In the genomic region with DNA sequence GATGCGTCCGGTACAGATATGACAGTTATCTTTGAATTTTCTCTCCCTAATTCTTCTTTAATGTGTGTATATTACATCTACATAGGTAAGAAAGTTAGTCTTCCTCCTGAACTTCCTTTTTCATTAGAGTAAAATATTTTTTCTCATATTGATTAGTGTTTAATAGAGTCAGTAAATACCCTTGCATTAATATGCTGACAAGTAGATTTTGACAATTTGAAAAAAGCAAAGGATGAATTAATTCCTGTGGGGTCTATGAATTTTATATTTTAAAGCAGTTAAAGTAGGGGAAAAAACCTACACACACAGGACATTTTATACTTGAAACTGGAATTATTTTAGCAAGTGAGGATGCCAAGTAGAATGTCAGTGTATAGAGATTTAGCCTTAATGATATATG, we compare ENCODE assay signal across 18 cellular contexts. TPM values are rescaled to one million over a fixed set of nuclear protein-coding genes. Genes with fewer than 3 reads are reported as not detected.
DNase-seq lines count a peak whose midpoint lies in the region; ATAC-seq lines count a peak whose summit lies in the region.
"Had no signal": no experiment of that assay in that cellular context is flagged by ENCODE, and none has a peak within 500 bp of the region (broad histone marks: within the 10 kb centered on the region; RNA-seq: fewer than 3 reads in every experiment).

No MANE protein-coding gene starts in this region.

- H3K27me3 ChIP-seq in CD4-positive, alpha-beta memory T cell (ENCODE audit: insufficient read depth, low read length), result no peaks in the 10 kb centered on the region
- no peaks in the 10 kb centered on the region for H3K27me3 ChIP-seq in naive thymus-derived CD4-positive, alpha-beta T cell (ENCODE audit: control insufficient read depth in 2 of 2, insufficient read depth in 2 of 2, low read length in 2 of 2)
- H3K27me3 ChIP-seq in aorta (ENCODE audit: control insufficient read depth in 1 of 2, insufficient read depth in 2 of 2, low read length in 1 of 2), result no peaks in the 10 kb centered on the region
- H3K27me3 ChIP-seq: upper lobe of right lung had no signal

- no peak overlapping the region for H3K4me3 Mint-ChIP-seq in activated CD4-positive, alpha-beta T cell treated with anti-CD3 and anti-CD28 coated beads for 36 hours
- H3K4me3 Mint-ChIP-seq in CD4-positive, alpha-beta memory T cell, result peak overlapping the region in 1 of 8 donors; percentile 6
- H3K4me3 Mint-ChIP-seq in naive thymus-derived CD4-positive, alpha-beta T cell, result peak overlapping the region in 1 of 10 donors; percentile 28

- WGBS in aorta, 2 donors, result 98 to 100% methylated on average over 2 of the region's 2 CpGs

- H3K36me3 ChIP-seq in CD4-positive, alpha-beta memory T cell (ENCODE audit: insufficient read depth, low read length), result no peaks in the 10 kb centered on the region
- H3K36me3 ChIP-seq in SK-N-MC (ENCODE audit: insufficient read depth, low read length), result no peaks in the 10 kb centered on the region
- no peaks in the 10 kb centered on the region for H3K36me3 ChIP-seq in naive thymus-derived CD4-positive, alpha-beta T cell (ENCODE audit: control insufficient read depth in 2 of 3, insufficient read depth in 3 of 3, low read length in 3 of 3)
- no peaks in the 10 kb centered on the region for H3K36me3 ChIP-seq in aorta (ENCODE audit: control insufficient read depth in 1 of 2, insufficient read depth in 2 of 2, low read length in 1 of 2)
- H3K36me3 ChIP-seq: prostate gland, upper lobe of right lung had no signal

- H3K27ac ChIP-seq in CD4-positive, alpha-beta memory T cell (ENCODE audit: low read depth, low read length), result no peak overlapping the region
- H3K27ac ChIP-seq in SK-N-MC (peak overlapping the region; percentile 94), aorta (ENCODE audit: low read depth in 1 of 2, low read length in 2 of 2) (no peak overlapping the region), substantia nigra (ENCODE audit: low read depth, low read length, poor library complexity, severe bottlenecking) (no peak overlapping the region)
- H3K27ac ChIP-seq in naive thymus-derived CD4-positive, alpha-beta T cell (ENCODE audit: low read depth, low read length), result no peak overlapping the region
- H3K27ac ChIP-seq: prostate gland, upper lobe of right lung, VCaP had no signal

- CTCF ChIA-PET in activated CD4-positive, alpha-beta T cell treated with anti-CD3 and anti-CD28 coated beads for 36 hours (lab: Charles Lee), result interaction anchor here (0.8 to 1.5 kb wide), 6 partner anchors 10 to 134 kb away, joined by 3 to 6 read pairs (median 3); no protein-coding TSS in a partner anchor
- CTCF ChIA-PET in CD4-positive, alpha-beta memory T cell (lab: Charles Lee; ENCODE audit: partially characterized antibody), result interaction anchor here (0.8 to 1.2 kb wide), 3 partner anchors 16 to 124 kb away, joined by 3 to 4 read pairs (median 3); no protein-coding TSS in a partner anchor
- CTCF ChIA-PET in naive thymus-derived CD4-positive, alpha-beta T cell (lab: Charles Lee), result no interaction called here

- no peaks in the 10 kb centered on the region for H3K9me3 Mint-ChIP-seq in activated CD4-positive, alpha-beta T cell treated with anti-CD3 and anti-CD28 coated beads for 36 hours (ENCODE audit: low read depth)
- peaks cover 0 to 2% (median 0%) of the 10 kb centered on the region in 8 donors for H3K9me3 Mint-ChIP-seq in CD4-positive, alpha-beta memory T cell
- H3K9me3 Mint-ChIP-seq in naive thymus-derived CD4-positive, alpha-beta T cell, result no peaks in the 10 kb centered on the region
- H3K9me3 Mint-ChIP-seq: CD8-positive, alpha-beta memory T cell had no signal

- POLR2A ChIA-PET in activated CD4-positive, alpha-beta T cell treated with anti-CD3 and anti-CD28 coated beads for 36 hours (lab: Charles Lee), result interaction anchor here (0.6 to 1.2 kb wide), 3 partner anchors 9 to 728 kb away, joined by 3 to 6 read pairs (median 3); a partner anchor contains a TSS
- POLR2A ChIA-PET in CD4-positive, alpha-beta memory T cell (lab: Charles Lee; ENCODE audit: partially characterized antibody), result interaction anchor here (0.6 to 2.9 kb wide), 3 partner anchors 9 to 1543 kb away, joined by 3 to 19 read pairs (median 6); a partner anchor contains a TSS
- POLR2A ChIA-PET in naive thymus-derived CD4-positive, alpha-beta T cell (lab: Charles Lee), result interaction anchor here (2.6 kb wide), 1 partner anchor 10 kb away, joined by 7 read pairs; a partner anchor contains a TSS

- peak overlapping the region; percentile 87 for H3K27ac Mint-ChIP-seq in activated CD4-positive, alpha-beta T cell treated with anti-CD3 and anti-CD28 coated beads for 36 hours
- H3K27ac Mint-ChIP-seq in CD4-positive, alpha-beta memory T cell, result peak overlapping the region; percentile 2 to 93 (median 47)
- H3K27ac Mint-ChIP-seq in naive thymus-derived CD4-positive, alpha-beta T cell, result peak overlapping the region; percentile 36 to 91 (median 82)

- no peak overlapping the region for H3K4me3 ChIP-seq in CD4-positive, alpha-beta memory T cell (ENCODE audit: low read length in 2 of 2)
- peak overlapping the region; percentile 21 for H3K4me3 ChIP-seq in SK-N-MC
- no peak overlapping the region for H3K4me3 ChIP-seq in naive thymus-derived CD4-positive, alpha-beta T cell (ENCODE audit: low read length)
- no peak overlapping the region for H3K4me3 ChIP-seq in aorta (ENCODE audit: low read length in 2 of 2)
- H3K4me3 ChIP-seq: prostate gland, upper lobe of right lung had no signal

- H3K36me3 Mint-ChIP-seq in activated CD4-positive, alpha-beta T cell treated with anti-CD3 and anti-CD28 coated beads for 36 hours (ENCODE audit: low read depth), result peaks cover 7% of the 10 kb centered on the region
- H3K36me3 Mint-ChIP-seq in CD4-positive, alpha-beta memory T cell, result peaks cover 4 to 9% of the 10 kb centered on the region in 2 donors
- peaks cover 0 to 14% (median 11%) of the 10 kb centered on the region in 5 donors for H3K36me3 Mint-ChIP-seq in naive thymus-derived CD4-positive, alpha-beta T cell

- no peaks in the 10 kb centered on the region for H3K9me3 ChIP-seq in CD4-positive, alpha-beta memory T cell (ENCODE audit: control insufficient read depth in 1 of 2, low read length in 2 of 2)
- H3K9me3 ChIP-seq in SK-N-MC (ENCODE audit: low read depth, low read length) (no peaks in the 10 kb centered on the region), aorta (ENCODE audit: control insufficient read depth, low read length) (no peaks in the 10 kb centered on the region)
- H3K9me3 ChIP-seq in naive thymus-derived CD4-positive, alpha-beta T cell (ENCODE audit: control insufficient read depth in 2 of 3, low read length in 3 of 3), result no peaks in the 10 kb centered on the region
- H3K9me3 ChIP-seq: prostate gland, upper lobe of right lung had no signal

- peak overlapping the region; percentile 59 for H3K9ac ChIP-seq in SK-N-MC (ENCODE audit: insufficient read length)

- no peaks in the 10 kb centered on the region for H3K27me3 Mint-ChIP-seq in activated CD4-positive, alpha-beta T cell treated with anti-CD3 and anti-CD28 coated beads for 36 hours
- H3K27me3 Mint-ChIP-seq in CD4-positive, alpha-beta memory T cell, result no peaks in the 10 kb centered on the region
- no peaks in the 10 kb centered on the region for H3K27me3 Mint-ChIP-seq in naive thymus-derived CD4-positive, alpha-beta T cell
- H3K27me3 Mint-ChIP-seq: CD8-positive, alpha-beta memory T cell had no signal

- H3K4me1 Mint-ChIP-seq in activated CD4-positive, alpha-beta T cell treated with anti-CD3 and anti-CD28 coated beads for 36 hours, result peaks cover 33% of the 10 kb centered on the region
- H3K4me1 Mint-ChIP-seq in CD4-positive, alpha-beta memory T cell, result peaks cover 21 to 35% (median 30%) of the 10 kb centered on the region in 4 donors
- peaks cover 23 to 45% (median 38%) of the 10 kb centered on the region in 7 donors for H3K4me1 Mint-ChIP-seq in naive thymus-derived CD4-positive, alpha-beta T cell

- H3K4me1 ChIP-seq in CD4-positive, alpha-beta memory T cell (ENCODE audit: insufficient read depth, low read length), result peaks cover 33% of the 10 kb centered on the region
- H3K4me1 ChIP-seq in naive thymus-derived CD4-positive, alpha-beta T cell (ENCODE audit: control insufficient read depth in 2 of 2, insufficient read depth in 2 of 2, low read length in 2 of 2), result peaks cover 0 to 7% of the 10 kb centered on the region in 2 donors
- no peaks in the 10 kb centered on the region for H3K4me1 ChIP-seq in aorta (ENCODE audit: control insufficient read depth in 1 of 2, insufficient read depth in 2 of 2, low read length in 2 of 2)
- H3K4me1 ChIP-seq: prostate gland had no signal

- ATAC-seq in activated CD4-positive, alpha-beta T cell treated with anti-CD3 and anti-CD28 coated beads for 36 hours, result no peak
- ATAC-seq in naive thymus-derived CD4-positive, alpha-beta T cell, result no peak
- no peak for ATAC-seq in aorta (ENCODE audit: low FRiP score)

- no peak for DNase-seq in activated CD4-positive, alpha-beta T cell treated with anti-CD3 and anti-CD28 coated beads for 36 hours
- no peak for DNase-seq in activated CD4-positive, alpha-beta T cell treated with anti-CD3 and anti-CD28 coated beads for 4 hours
- no peak for DNase-seq in CD4-positive, alpha-beta memory T cell
- DNase-seq in SK-N-MC (ENCODE audit: low read depth, low spot score), result no peak
- DNase-seq in naive thymus-derived CD4-positive, alpha-beta T cell, result no peak
- no peak for DNase-seq in aorta
- no peak for DNase-seq in CD1c-positive myeloid dendritic cell (ENCODE audit: extremely low spot score)
- no peak for DNase-seq in substantia nigra (lab: John Stamatoyannopoulos, UW)
- DNase-seq: caudate nucleus, DND-41, glutamatergic neuron, NCI-H1417, NCI-H2171, NCI-H748 treated with DMSO at 0.1 percent for 48 hours, upper lobe of right lung had no signal

- intact Hi-C loops in activated CD4-positive, alpha-beta T cell treated with anti-CD3 and anti-CD28 coated beads for 36 hours (cut with DNase I, micrococcal nuclease), result loop anchor here (2.0 to 10.0 kb wide), 6 partner anchors 36 to 1924 kb away; a partner anchor contains a TSS
- intact Hi-C loops in CD4-positive, alpha-beta memory T cell (cut with micrococcal nuclease), result loop anchor here (1.0 kb wide), 1 partner anchor 9 kb away; a partner anchor contains a TSS
- intact Hi-C loops in naive thymus-derived CD4-positive, alpha-beta T cell (cut with micrococcal nuclease), result loop anchor here (1.0 to 10.0 kb wide), 3 partner anchors 8 to 1176 kb away; no protein-coding TSS in a partner anchor
- intact Hi-C loops in aorta (cut with DNase I), result no loop called here

RNA-seq across cellular contexts. Expression of a gene that starts 9.4 kb away (rescaled TPM):
- 1 to 10 TPM; 5.7 to 6.5 TPM for total RNA-seq in activated CD4-positive, alpha-beta T cell treated with anti-CD3 and anti-CD28 coated beads for 36 hours
- 10 to 100 TPM; 36.2 to 37.7 TPM for total RNA-seq in CD4-positive, alpha-beta memory T cell
- polyA plus RNA-seq in CD4-positive, alpha-beta memory T cell, result 10 to 100 TPM in 1 of 2 donors, 1 to 10 TPM in 1; 6.5 to 17.4 TPM
- total RNA-seq in naive thymus-derived CD4-positive, alpha-beta T cell, result 100 to 1,000 TPM in 1 of 5 experiments, 10 to 100 TPM in 4; 20.7 to 118 (median 44.5) TPM
- 1 to 10 TPM; 8.1 to 8.7 TPM for polyA plus RNA-seq in naive thymus-derived CD4-positive, alpha-beta T cell
- 10 to 100 TPM; 19.8 to 23.5 TPM for total RNA-seq in aorta
- 10 to 100 TPM in 1 of 2 donors, 1 to 10 TPM in 1; 8.0 to 10.4 TPM for polyA plus RNA-seq in aorta

Comparison
In these comparisons a context has a peak if more than half of its experiments do, and no peak if none do; other contexts are left out.
1. intact Hi-C loops: an anchor here in activated CD4-positive, alpha-beta T cell treated with anti-CD3 and anti-CD28 coated beads for 36 hours (2.0 to 10.0 kb wide), CD4-positive, alpha-beta memory T cell (1.0 kb wide) and naive thymus-derived CD4-positive, alpha-beta T cell (1.0 to 10.0 kb wide); none called in aorta.